Comparison of ENCODE assay signal across 1 cellular context in genomic region chr6:116941727-116942126, GRCh38.
TF ChIP-seq lines count a peak whose summit lies in the region.

No MANE protein-coding gene starts in this region.

TF ChIP-seq in GM23338, 12 proteins besides CTCF, POLR2A, EP300 and RAD21 (continued from another document):
- TF ChIP-seq REST (IDR thresholded peaks at IDR 0.05; ENCODE audit: unreplicated experiment) (no peak), POLR2AphosphoS5 (IDR thresholded peaks at IDR 0.05; ENCODE audit: low read depth) (no peak), EZH2phosphoT487 (IDR thresholded peaks at IDR 0.05; ENCODE audit: unreplicated experiment) (no peak), NANOG (IDR thresholded peaks at IDR 0.05; ENCODE audit: borderline replicate concordance) (no peak), STAT1 (IDR thresholded peaks at IDR 0.05; ENCODE audit: unreplicated experiment) (no peak), CREB1 (CRISPR knock-in tag; IDR thresholded peaks at IDR 0.05; ENCODE audit: low read depth) (no peak), ZNF462 (CRISPR knock-in tag; IDR thresholded peaks at IDR 0.05) (no peak), ZNF114 (CRISPR knock-in tag; IDR thresholded peaks at IDR 0.05) (no peak), ETS1 (IDR thresholded peaks at IDR 0.05) (no peak), ZNF331 (CRISPR knock-in tag; IDR thresholded peaks at IDR 0.05; ENCODE audit: low read depth) (no peak)
